ENCODE assay signal across 18 cellular contexts in the genomic region with DNA sequence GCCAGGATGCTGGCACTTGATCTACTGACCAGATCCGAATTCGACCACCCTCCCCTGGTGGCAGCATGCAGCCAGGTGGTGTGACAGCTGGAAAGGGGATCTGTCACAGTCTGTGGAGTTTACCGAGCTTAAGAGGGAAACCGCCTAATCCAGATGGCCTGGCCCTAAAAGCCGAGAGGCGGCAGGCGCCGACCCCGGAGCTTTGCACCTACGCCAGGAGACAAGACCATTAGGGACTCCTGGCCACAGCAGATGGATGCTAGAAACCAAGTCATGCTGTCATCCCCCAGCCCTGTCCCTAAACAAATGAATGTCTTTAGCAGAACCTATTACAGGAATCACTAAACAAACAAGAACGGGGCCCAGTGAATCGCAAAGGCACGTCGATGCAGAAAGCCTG. TPM values are rescaled to one million over a fixed set of nuclear protein-coding genes. Genes with fewer than 3 reads are reported as not detected.
DNase-seq lines count a peak whose midpoint lies in the region; ATAC-seq, FAIRE-seq and TF ChIP-seq lines count a peak whose summit lies in the region.
"Had no signal": no experiment of that assay in that cellular context is flagged by ENCODE, and none has a peak within 500 bp of the region (broad histone marks: within the 10 kb centered on the region; RNA-seq: fewer than 3 reads in every experiment).

No MANE protein-coding gene starts in this region.

- TF ChIP-seq POLR2A in HepG2 (IDR thresholded peaks at IDR 0.05; ENCODE audit: insufficient read depth in 1 of 2, low read depth in 2 of 2, low read length in 2 of 2) (no peak), right lobe of liver (IDR thresholded peaks at IDR 0.05) (no peak)

- H3K4me1 ChIP-seq in HepG2 (ENCODE audit: insufficient read depth, low read length) (peaks cover 11% of the 10 kb centered on the region; the same call in 1 of the 2 replicates), right lobe of liver (peaks cover 0 to 4% (median 0%) of the 10 kb centered on the region in 4 donors)
- H3K4me1 ChIP-seq: Peyer's patch had no signal

- H3K36me3 ChIP-seq in HepG2 (replicated peaks in 1 of 2; ENCODE audit: control insufficient read depth in 1 of 2, insufficient read depth in 2 of 2, low read length in 2 of 2): peaks cover 13 to 34% of the 10 kb centered on the region in 2 experiments; a peak in 4 of 5 replicates
- H3K36me3 ChIP-seq in right lobe of liver: peaks cover 0 to 35% (median 2%) of the 10 kb centered on the region in 4 donors
- H3K36me3 ChIP-seq: ovary, uterus had no signal

- peaks cover 29% of the 10 kb centered on the region for H3K4me1 Mint-ChIP-seq in nephron
- H3K4me1 Mint-ChIP-seq in type B pancreatic cell (ENCODE audit: unreplicated experiment): peaks cover 8% of the 10 kb centered on the region
- H3K4me1 Mint-ChIP-seq: activated CD4-positive, alpha-beta T cell treated with anti-CD3 and anti-CD28 coated beads, Interleukin-2, amount 10 ng/mL, durations not matched to agents 7 days and 5 days; activated naive CD8-positive, alpha-beta T cell treated with anti-CD3 and anti-CD28 coated beads for 36 hours; activated T-helper 17 cell treated with anti-CD3 and anti-CD28 coated beads, Interleukin-2, amount 50 U/mL, for 72 hours; naive thymus-derived CD4-positive, alpha-beta T cell had no signal

- FAIRE-seq in HepG2 (lab: Jason Lieb, UNC): no peak

- no peak for TF ChIP-seq RAD21 in HepG2 (CRISPR knock-in tag; IDR thresholded peaks at IDR 0.05)

- DNase-seq in HepG2 (ENCODE audit: low spot score) (no peak), right lobe of liver (no peak), type B pancreatic cell (ENCODE audit: extremely low spot score, unreplicated experiment) (no peak), CD1c-positive myeloid dendritic cell (ENCODE audit: extremely low spot score) (no peak), T-helper 9 cell (no peak), GM19240 (ENCODE audit: insufficient read length, low spot score) (no peak)
- DNase-seq: esophagus squamous epithelium had no signal

- in situ Hi-C loops in HepG2 (cut with HindIII; ENCODE audit: extremely low pct_ligation_motif_present, low pct_unique_long_range_greater_than_20kb): no loop called here

- peak overlapping the region in 2 of 3 experiments; percentile 79 to 89 for H3K27ac Mint-ChIP-seq in nephron
- H3K27ac Mint-ChIP-seq in type B pancreatic cell: peak overlapping the region; percentile 59
- H3K27ac Mint-ChIP-seq: activated CD4-positive, alpha-beta T cell treated with anti-CD3 and anti-CD28 coated beads, Interleukin-2, amount 10 ng/mL, durations not matched to agents 7 days and 5 days; activated naive CD8-positive, alpha-beta T cell treated with anti-CD3 and anti-CD28 coated beads for 36 hours; activated T-helper 17 cell treated with anti-CD3 and anti-CD28 coated beads, Interleukin-2, amount 50 U/mL, for 72 hours had no signal

- no peak for ATAC-seq in HepG2
- ATAC-seq in right lobe of liver: no peak
- ATAC-seq: naive thymus-derived CD4-positive, alpha-beta T cell had no signal

- H2AFZ ChIP-seq in HepG2 (ENCODE audit: low read length): no peak overlapping the region

- no peaks in the 10 kb centered on the region for H3K9me3 ChIP-seq in HepG2 (ENCODE audit: low read length)
- no peaks in the 10 kb centered on the region for H3K9me3 ChIP-seq in right lobe of liver
- H3K9me3 ChIP-seq: BLaER1 treated with 17β-estradiol and CSF1 and Interleukin-3, amounts not matched to agents 10 nM and 100 nM; esophagus squamous epithelium; ovary; Peyer's patch; SJSA1; uterus had no signal

- H3K9me3 Mint-ChIP-seq in nephron: no peaks in the 10 kb centered on the region
- H3K9me3 Mint-ChIP-seq in type B pancreatic cell: no peaks in the 10 kb centered on the region
- H3K9me3 Mint-ChIP-seq: activated CD4-positive, alpha-beta T cell treated with anti-CD3 and anti-CD28 coated beads, Interleukin-2, amount 10 ng/mL, durations not matched to agents 7 days and 5 days; activated naive CD8-positive, alpha-beta T cell treated with anti-CD3 and anti-CD28 coated beads for 36 hours; activated T-helper 17 cell treated with anti-CD3 and anti-CD28 coated beads, Interleukin-2, amount 50 U/mL, for 72 hours; naive thymus-derived CD4-positive, alpha-beta T cell had no signal

- POLR2A ChIA-PET in HepG2 (lab: Yijun Ruan, JAX): interaction anchor here (0.6 to 0.8 kb wide), 2 partner anchors 27 to 612 kb away, joined by 3 to 5 read pairs; no protein-coding TSS in a partner anchor

- H3K27me3 ChIP-seq in HepG2 (ENCODE audit: control insufficient read depth in 1 of 2, insufficient read depth in 2 of 2, low read length in 2 of 2): no peaks in the 10 kb centered on the region
- no peaks in the 10 kb centered on the region for H3K27me3 ChIP-seq in right lobe of liver
- H3K27me3 ChIP-seq: BLaER1 treated with 17β-estradiol and CSF1 and Interleukin-3, amounts not matched to agents 10 nM and 100 nM; esophagus squamous epithelium; ovary; Peyer's patch; SJSA1; uterus had no signal

- H3K36me3 Mint-ChIP-seq in nephron (ENCODE audit: low read depth) (peaks cover 42% of the 10 kb centered on the region), type B pancreatic cell (peaks cover 10% of the 10 kb centered on the region)

- H3K4me3 ChIP-seq in HepG2 (replicated peaks in 1 of 3; ENCODE audit: insufficient read depth in 1 of 3, low read depth in 2 of 3, low read length in 3 of 3) (no peak overlapping the region), right lobe of liver (no peak overlapping the region)
- H3K4me3 ChIP-seq: BLaER1 treated with 17β-estradiol and CSF1 and Interleukin-3, amounts not matched to agents 10 nM and 100 nM; ovary; Peyer's patch; SJSA1; uterus had no signal

- H4K20me1 ChIP-seq in HepG2 (ENCODE audit: insufficient read depth, low read length): no peaks in the 10 kb centered on the region

- 0 out of 2 replicates have a peak overlapping the region, but pooled peaks have one; percentile 22 for H3K4me2 ChIP-seq in HepG2 (ENCODE audit: low read depth, low read length)
- H3K4me2 ChIP-seq: BLaER1 treated with 17β-estradiol and CSF1 and Interleukin-3, amounts not matched to agents 10 nM and 100 nM had no signal

- no peaks in the 10 kb centered on the region for H3K79me2 ChIP-seq in HepG2 (ENCODE audit: insufficient read depth, low read length)

- H3K27ac ChIP-seq in HepG2 (ENCODE audit: extremely low read length, insufficient read depth, low read length) (no peak overlapping the region), right lobe of liver (no peak overlapping the region), VCaP (peak overlapping the region; percentile 42)
- H3K27ac ChIP-seq: BLaER1 treated with 17β-estradiol and CSF1 and Interleukin-3, amounts not matched to agents 10 nM and 100 nM; ovary; Peyer's patch; SJSA1 had no signal

- CTCF ChIA-PET in HepG2 (lab: Yijun Ruan, JAX; ENCODE audit: low intra/inter-chr PET ratio, low total read pairs): interaction anchor here (0.6 kb wide), 1 partner anchor 13 kb away, joined by 3 read pairs; no protein-coding TSS in a partner anchor

- H3K27me3 Mint-ChIP-seq in nephron (ENCODE audit: low read depth) (no peaks in the 10 kb centered on the region), type B pancreatic cell (no peaks in the 10 kb centered on the region)
- H3K27me3 Mint-ChIP-seq: activated CD4-positive, alpha-beta T cell treated with anti-CD3 and anti-CD28 coated beads, Interleukin-2, amount 10 ng/mL, durations not matched to agents 7 days and 5 days; activated naive CD8-positive, alpha-beta T cell treated with anti-CD3 and anti-CD28 coated beads for 36 hours; activated T-helper 17 cell treated with anti-CD3 and anti-CD28 coated beads, Interleukin-2, amount 50 U/mL, for 72 hours; naive thymus-derived CD4-positive, alpha-beta T cell had no signal

- H3K4me3 Mint-ChIP-seq in nephron (no peak overlapping the region), type B pancreatic cell (no peak overlapping the region)
- H3K4me3 Mint-ChIP-seq: activated CD4-positive, alpha-beta T cell treated with anti-CD3 and anti-CD28 coated beads, Interleukin-2, amount 10 ng/mL, durations not matched to agents 7 days and 5 days; activated naive CD8-positive, alpha-beta T cell treated with anti-CD3 and anti-CD28 coated beads for 36 hours; activated T-helper 17 cell treated with anti-CD3 and anti-CD28 coated beads, Interleukin-2, amount 50 U/mL, for 72 hours; naive thymus-derived CD4-positive, alpha-beta T cell had no signal

- WGBS in HepG2 (ENCODE audit: low lambda C conversion rate): 75% methylated on average over 13 of the region's 14 CpGs
- WGBS in right lobe of liver (ENCODE audit: insufficient coverage, low coverage, low lambda C conversion rate, missing lambda C conversion rate): 84% methylated on average over 9 of the region's 14 CpGs

- BruUV-seq in HepG2 (replicated peaks; lab: Mats Ljungman, UMichigan): no TSS peak

- TF ChIP-seq EP300 in HepG2 (IDR thresholded peaks at IDR 0.05; ENCODE audit: low read depth in 2 of 2, low read length in 2 of 2): no peak
- no peak for TF ChIP-seq EP300 in HepG2 (CRISPR knock-in tag; IDR thresholded peaks at IDR 0.05; ENCODE audit: borderline replicate concordance)

- intact Hi-C loops in HepG2 (cut with micrococcal nuclease; ENCODE audit: unreplicated experiment): no loop called here
- intact Hi-C loops in right lobe of liver (cut with DNase I): no loop called here

- H3K9ac ChIP-seq in HepG2 (ENCODE audit: insufficient read depth, low read depth, low read length): no peak overlapping the region

- TF ChIP-seq CTCF in HepG2 (CRISPR knock-in tag; IDR thresholded peaks at IDR 0.05) (no peak), right lobe of liver (IDR thresholded peaks at IDR 0.05) (no peak), VCaP (conservative IDR thresholded peaks at IDR 0.05) (no peak), nephron (IDR thresholded peaks at IDR 0.05; ENCODE audit: unreplicated experiment in 3 of 3) (no peak), type B pancreatic cell (conservative IDR thresholded peaks at IDR 0.05) (no peak)

RNA-seq across cellular contexts. Expression of a gene that starts 27.7 kb away (rescaled TPM):
- total RNA-seq in HepG2 (2016; rRNA removed; fragmentation: Illumina TruSeq; extraction: Trizol) (75.4 and 82.8 TPM in 2 replicates), right lobe of liver (10 to 100 TPM; 26.3 to 37.5 (median 28.5) TPM), type B pancreatic cell (ENCODE audit: low replicate concordance) (40.4 and 48.7 TPM in 2 replicates)
- 10.8 and 11.6 TPM in 2 replicates for total RNA-seq in HepG2 (2016; cell fraction: cytosol; rRNA removed; fragmentation: Illumina TruSeq; extraction: Trizol; ENCODE audit: low read depth)
- 76.4 and 82.4 TPM in 2 replicates for total RNA-seq in HepG2 (2016; cell fraction: insoluble cytoplasmic fraction; rRNA removed; fragmentation: Illumina TruSeq; extraction: Trizol)
- total RNA-seq in HepG2 (2016; cell fraction: membrane; rRNA removed; fragmentation: Illumina TruSeq; extraction: Trizol): 30.5 and 31.7 TPM in 2 replicates
- 28.9 and 35.4 TPM in 2 replicates for total RNA-seq in HepG2 (2016; cell fraction: nucleus; rRNA removed; fragmentation: Illumina TruSeq; extraction: Trizol)
- polyA plus RNA-seq in HepG2 (2011; rRNA removed): 37.9 and 42.1 TPM in 2 replicates
- 35.9 and 39.4 TPM in 2 replicates for polyA plus RNA-seq in HepG2 (2011; cell fraction: cytosol; rRNA removed)
- polyA plus RNA-seq in HepG2 (2011; cell fraction: nucleus; rRNA removed): 16.7 and 18.8 TPM in 2 replicates
- polyA plus RNA-seq in HepG2 (2012): 40.0 and 42.3 TPM in 2 replicates
- polyA plus RNA-seq in HepG2 (2016; cell fraction: cytosol; fragmentation: Illumina TruSeq; extraction: Trizol; ENCODE audit: low read depth): 7.9 and 8.7 TPM in 2 replicates
- polyA plus RNA-seq in HepG2 (2016; cell fraction: insoluble cytoplasmic fraction; fragmentation: Illumina TruSeq; extraction: Trizol; ENCODE audit: low read depth): 67.9 and 72.1 TPM in 2 replicates
- polyA plus RNA-seq in HepG2 (2016; cell fraction: membrane; fragmentation: Illumina TruSeq; extraction: Trizol; ENCODE audit: low read depth): 19.0 and 21.0 TPM in 2 replicates
- 41.1 and 42.5 TPM in 2 replicates for polyA plus RNA-seq in HepG2 (2016; cell fraction: nucleus; fragmentation: Illumina TruSeq; extraction: Trizol; ENCODE audit: insufficient read depth, low read depth)
- polyA minus RNA-seq in HepG2 (2011; rRNA and poly(A)+ RNA removed; ENCODE audit: low replicate concordance): 32.8 and 41.8 TPM in 2 replicates
- polyA minus RNA-seq in HepG2 (2011; cell fraction: cytosol; rRNA and poly(A)+ RNA removed): 15.1 and 15.4 TPM in 2 replicates
- polyA minus RNA-seq in HepG2 (2011; cell fraction: nucleus; rRNA and poly(A)+ RNA removed): 11.2 and 16.1 TPM in 2 replicates

RNA-seq across cellular contexts. Expression of a gene that starts 46.5 kb away (rescaled TPM):
- total RNA-seq in HepG2 (2016; rRNA removed; fragmentation: Illumina TruSeq; extraction: Trizol): 6.6 and 10.0 TPM in 2 replicates
- 24.4 and 39.4 TPM in 2 replicates for total RNA-seq in HepG2 (2016; cell fraction: cytosol; rRNA removed; fragmentation: Illumina TruSeq; extraction: Trizol; ENCODE audit: low read depth)
- 4.0 and 9.2 TPM in 2 replicates for total RNA-seq in HepG2 (2016; cell fraction: insoluble cytoplasmic fraction; rRNA removed; fragmentation: Illumina TruSeq; extraction: Trizol)
- total RNA-seq in HepG2 (2016; cell fraction: membrane; rRNA removed; fragmentation: Illumina TruSeq; extraction: Trizol): 13.4 and 17.7 TPM in 2 replicates
- total RNA-seq in HepG2 (2016; cell fraction: nucleus; rRNA removed; fragmentation: Illumina TruSeq; extraction: Trizol): 5.2 and 5.4 TPM in 2 replicates
- polyA plus RNA-seq in HepG2 (2011; rRNA removed): 12.3 and 12.7 TPM in 2 replicates
- polyA plus RNA-seq in HepG2 (2011; cell fraction: cytosol; rRNA removed): 13.0 and 16.9 TPM in 2 replicates
- 17.5 and 21.5 TPM in 2 replicates for polyA plus RNA-seq in HepG2 (2011; cell fraction: nucleus; rRNA removed)
- polyA plus RNA-seq in HepG2 (2012): 5.9 and 10.3 TPM in 2 replicates
- polyA plus RNA-seq in HepG2 (2016; cell fraction: cytosol; fragmentation: Illumina TruSeq; extraction: Trizol; ENCODE audit: low read depth): 47.2 and 50.8 TPM in 2 replicates
- 5.5 and 7.2 TPM in 2 replicates for polyA plus RNA-seq in HepG2 (2016; cell fraction: insoluble cytoplasmic fraction; fragmentation: Illumina TruSeq; extraction: Trizol; ENCODE audit: low read depth)
- 19.9 and 22.8 TPM in 2 replicates for polyA plus RNA-seq in HepG2 (2016; cell fraction: membrane; fragmentation: Illumina TruSeq; extraction: Trizol; ENCODE audit: low read depth)
- 13.0 and 14.6 TPM in 2 replicates for polyA plus RNA-seq in HepG2 (2016; cell fraction: nucleus; fragmentation: Illumina TruSeq; extraction: Trizol; ENCODE audit: insufficient read depth, low read depth)
- polyA minus RNA-seq in HepG2 (2011; rRNA and poly(A)+ RNA removed; ENCODE audit: low replicate concordance): 6.5 and 10.9 TPM in 2 replicates
- polyA minus RNA-seq in HepG2 (2011; cell fraction: cytosol; rRNA and poly(A)+ RNA removed): 5.7 and 6.3 TPM in 2 replicates
- polyA minus RNA-seq in HepG2 (2011; cell fraction: nucleus; rRNA and poly(A)+ RNA removed): 24.6 and 25.4 TPM in 2 replicates
- total RNA-seq in right lobe of liver: 10 to 100 TPM; 14.1 to 24.2 (median 19.1) TPM
- 43.3 and 45.9 TPM in 2 replicates for total RNA-seq in type B pancreatic cell (ENCODE audit: low replicate concordance)
